8 cellular contexts compared by ENCODE assay signal in the genomic region with DNA sequence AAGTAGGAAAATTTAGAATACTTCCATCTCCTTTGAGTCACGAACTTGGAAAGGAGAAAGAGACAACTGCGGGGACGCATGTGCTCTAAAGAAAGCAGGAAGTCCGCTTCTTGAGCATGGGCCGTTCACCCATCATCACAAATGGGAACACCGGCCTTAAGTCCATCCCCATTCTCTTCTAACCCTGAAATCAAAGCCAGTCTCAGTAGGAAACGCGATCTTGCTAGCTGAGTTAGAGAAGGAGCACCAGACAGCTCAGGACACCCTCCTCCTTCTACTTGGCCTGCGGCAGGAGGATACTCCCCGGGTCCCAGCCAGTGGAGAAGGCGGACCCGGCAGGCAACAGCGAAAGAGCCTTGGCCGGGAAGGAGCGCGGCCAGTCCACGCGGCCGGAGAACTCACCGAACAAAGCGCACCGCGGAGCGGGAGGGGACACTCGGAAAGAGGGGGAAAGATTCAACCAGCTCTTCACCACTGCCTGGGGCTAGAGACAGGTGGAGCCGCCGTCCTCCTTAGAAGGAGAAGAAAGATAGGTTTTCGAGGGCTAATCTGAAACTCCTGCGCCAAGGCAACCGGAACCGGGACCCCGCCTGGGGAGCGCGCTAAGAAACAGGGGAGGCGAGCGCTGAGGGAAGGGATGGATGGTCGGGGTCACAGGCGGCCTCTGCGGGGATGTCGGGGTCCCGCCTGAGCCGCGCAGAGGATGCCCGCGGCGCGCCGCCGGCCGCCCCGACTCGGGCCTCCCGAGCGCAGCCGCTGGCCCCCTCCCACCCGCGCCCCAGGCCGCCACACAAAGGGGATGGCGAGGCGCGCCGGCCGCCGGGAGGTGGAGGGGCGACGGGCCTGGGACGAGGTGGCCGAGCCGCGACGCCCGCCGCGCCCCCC. TPM values are rescaled to one million over a fixed set of nuclear protein-coding genes. Genes with fewer than 3 reads are reported as not detected.
A peak's percentile ranks its signal among the peaks of the same experiment; 100 is the strongest.
DNase-seq lines count a peak whose midpoint lies in the region; ATAC-seq lines count a peak whose summit lies in the region.

No MANE protein-coding gene starts in this region.

- H3K9me3 Mint-ChIP-seq in activated naive CD8-positive, alpha-beta T cell treated with anti-CD3 and anti-CD28 coated beads for 36 hours = no peaks in the 10 kb centered on the region

- peak overlapping the region; percentile 95 for H3K27ac Mint-ChIP-seq in activated naive CD8-positive, alpha-beta T cell treated with anti-CD3 and anti-CD28 coated beads for 36 hours

- intact Hi-C loops in left cardiac atrium (cut with DNase I) (loop anchor here in 1 of 2 donors (10.0 kb wide), 1 partner anchor 191 kb away; no protein-coding TSS in a partner anchor), posterior cingulate gyrus (cut with DNase I) (loop anchor here (10.0 kb wide), 1 partner anchor 201 kb away; no protein-coding TSS in a partner anchor)

- peak; percentile 23 for DNase-seq in DMS114 treated with DMSO at 0.1 percent for 48 hours (lab: John Stamatoyannopoulos, UW; ENCODE audit: unreplicated experiment)
- peak; percentile 63 to 76 for DNase-seq in SJCRH30
- DNase-seq in activated naive CD8-positive, alpha-beta T cell treated with anti-CD3 and anti-CD28 coated beads for 36 hours = peak; percentile 32
- peak; percentile 57 for DNase-seq in left cardiac atrium
- peak in 9 of 10 donors; percentile 20 to 90 (median 34) for DNase-seq in posterior cingulate gyrus
- DNase-seq in effector CD8-positive, alpha-beta T cell (lab: John Stamatoyannopoulos, UW) = no peak

- peaks cover 38% of the 10 kb centered on the region for H3K4me1 Mint-ChIP-seq in activated naive CD8-positive, alpha-beta T cell treated with anti-CD3 and anti-CD28 coated beads for 36 hours

- H3K27me3 ChIP-seq in SJCRH30 = no peaks in the 10 kb centered on the region

- H3K4me3 ChIP-seq in SJCRH30 = peak overlapping the region; percentile 98

- H3K4me1 ChIP-seq in SJCRH30 = peaks cover 3% of the 10 kb centered on the region; the same call in 1 of the 2 replicates

- peaks cover 31% of the 10 kb centered on the region for H3K36me3 Mint-ChIP-seq in activated naive CD8-positive, alpha-beta T cell treated with anti-CD3 and anti-CD28 coated beads for 36 hours

- H3K36me3 ChIP-seq in SJCRH30 = peaks cover 3% of the 10 kb centered on the region

- H3K27me3 Mint-ChIP-seq in activated naive CD8-positive, alpha-beta T cell treated with anti-CD3 and anti-CD28 coated beads for 36 hours = no peaks in the 10 kb centered on the region

- ATAC-seq in GM19452 (IDR thresholded peaks at IDR 0.05; ENCODE audit: unreplicated experiment) (peak; percentile 18), HG03521 (IDR thresholded peaks at IDR 0.05; ENCODE audit: unreplicated experiment) (peak; percentile 15), left cardiac atrium (peak; percentile 9 to 33)

- peak overlapping the region; percentile 99 for H3K4me3 Mint-ChIP-seq in activated naive CD8-positive, alpha-beta T cell treated with anti-CD3 and anti-CD28 coated beads for 36 hours

- H3K27ac ChIP-seq in SJCRH30 = peak overlapping the region; percentile 72

- H3K9me3 ChIP-seq in SJCRH30 (replicated peaks) = no peaks in the 10 kb centered on the region

RNA-seq across cellular contexts. Expression of a gene that starts 0.8 kb away (rescaled TPM):
- total RNA-seq in SJCRH30 (2014; rRNA removed; shearing (Covaris generic)) = 59.5 and 71.5 TPM in 2 replicates
- total RNA-seq in activated naive CD8-positive, alpha-beta T cell treated with anti-CD3 and anti-CD28 coated beads for 36 hours = 10 to 100 TPM; 41.8 to 45.7 TPM
- total RNA-seq in left cardiac atrium = 10 to 100 TPM; 17.1 to 23.7 TPM
